Comparison of ENCODE assay signal across 1 cellular context in the genomic region with DNA sequence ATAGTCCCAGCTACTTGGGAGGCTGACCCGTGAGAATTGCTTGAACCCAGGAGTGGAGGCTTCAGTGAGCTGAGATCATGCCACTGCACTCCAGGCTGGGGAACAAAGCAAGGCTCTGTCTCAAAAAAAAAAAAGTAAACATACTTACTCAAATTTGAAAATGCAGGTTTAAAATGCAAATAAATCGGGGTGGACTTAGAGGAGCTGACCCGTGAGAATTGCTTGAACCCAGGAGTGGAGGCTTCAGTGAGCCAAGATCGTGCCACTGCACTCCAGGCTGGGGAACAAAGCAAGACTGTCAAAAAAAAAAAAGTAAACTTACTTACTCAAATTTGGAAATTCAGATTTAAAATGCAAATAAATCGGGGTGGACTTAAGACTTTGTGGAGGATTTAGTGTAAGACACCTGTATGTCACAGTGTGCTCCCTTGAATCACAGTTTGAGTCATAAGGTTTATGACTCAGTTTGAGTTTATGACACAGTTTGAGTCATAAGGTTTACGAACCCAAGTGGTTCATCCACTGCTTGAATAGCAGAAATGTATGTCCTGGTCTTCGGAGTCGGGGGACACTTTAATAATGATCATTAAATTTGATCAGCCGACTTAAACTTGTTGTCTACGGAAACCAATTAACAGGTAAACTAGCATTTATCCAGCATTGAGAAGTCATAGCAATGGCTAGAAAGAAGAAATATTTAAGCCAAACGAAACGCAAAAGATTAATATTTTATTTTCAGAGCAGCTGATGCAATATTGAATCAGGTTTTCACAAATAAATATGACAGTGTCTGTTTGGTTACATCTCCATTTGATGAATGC.
TF ChIP-seq lines count a peak whose summit lies in the region.

No MANE protein-coding gene starts in this region.

TF ChIP-seq in HepG2, 621 proteins besides CTCF, POLR2A, EP300 and RAD21:
- TF ChIP-seq ZNF101 (CRISPR knock-in tag; IDR thresholded peaks at IDR 0.05; ENCODE audit: borderline replicate concordance, low read depth) (no peak), CREB1 (IDR thresholded peaks at IDR 0.05) (peak; percentile 65; the same call in 1 of the 2 replicates), CREB1 (CRISPR knock-in tag; IDR thresholded peaks at IDR 0.05) (peak; percentile 20; the same call in 1 of the 2 replicates), BRD4 (CRISPR knock-in tag; IDR thresholded peaks at IDR 0.05) (no peak), ZC3H4 (CRISPR knock-in tag; IDR thresholded peaks at IDR 0.05; ENCODE audit: borderline replicate concordance) (no peak), FOSL2 (CRISPR knock-in tag; IDR thresholded peaks at IDR 0.05) (peak; percentile 84), ZNF790 (CRISPR knock-in tag; IDR thresholded peaks at IDR 0.05; ENCODE audit: borderline replicate concordance) (no peak), RNF2 (conservative IDR thresholded peaks at IDR 0.05; ENCODE audit: low read depth) (no peak), ZNF713 (CRISPR knock-in tag; IDR thresholded peaks at IDR 0.05) (no peak), MTF2 (CRISPR knock-in tag; IDR thresholded peaks at IDR 0.05; ENCODE audit: borderline replicate concordance) (no peak), GATAD2A (CRISPR knock-in tag; IDR thresholded peaks at IDR 0.05) (0 out of 2 replicates have a peak, but pooled peaks have one; percentile 6)
- TF ChIP-seq, protein P1, sequence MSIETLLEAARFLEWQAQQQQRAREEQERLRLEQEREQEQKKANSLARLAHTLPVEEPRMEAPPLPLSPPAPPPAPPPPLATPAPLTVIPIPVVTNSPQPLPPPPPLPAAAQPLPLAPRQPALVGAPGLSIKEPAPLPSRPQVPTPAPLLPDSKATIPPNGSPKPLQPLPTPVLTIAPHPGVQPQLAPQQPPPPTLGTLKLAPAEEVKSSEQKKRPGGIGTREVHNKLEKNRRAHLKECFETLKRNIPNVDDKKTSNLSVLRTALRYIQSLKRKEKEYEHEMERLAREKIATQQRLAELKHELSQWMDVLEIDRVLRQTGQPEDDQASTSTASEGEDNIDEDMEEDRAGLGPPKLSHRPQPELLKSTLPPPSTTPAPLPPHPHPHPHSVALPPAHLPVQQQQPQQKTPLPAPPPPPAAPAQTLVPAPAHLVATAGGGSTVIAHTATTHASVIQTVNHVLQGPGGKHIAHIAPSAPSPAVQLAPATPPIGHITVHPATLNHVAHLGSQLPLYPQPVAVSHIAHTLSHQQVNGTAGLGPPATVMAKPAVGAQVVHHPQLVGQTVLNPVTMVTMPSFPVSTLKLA (IDR thresholded peaks at IDR 0.05): no peak
- TF ChIP-seq, protein P2, sequence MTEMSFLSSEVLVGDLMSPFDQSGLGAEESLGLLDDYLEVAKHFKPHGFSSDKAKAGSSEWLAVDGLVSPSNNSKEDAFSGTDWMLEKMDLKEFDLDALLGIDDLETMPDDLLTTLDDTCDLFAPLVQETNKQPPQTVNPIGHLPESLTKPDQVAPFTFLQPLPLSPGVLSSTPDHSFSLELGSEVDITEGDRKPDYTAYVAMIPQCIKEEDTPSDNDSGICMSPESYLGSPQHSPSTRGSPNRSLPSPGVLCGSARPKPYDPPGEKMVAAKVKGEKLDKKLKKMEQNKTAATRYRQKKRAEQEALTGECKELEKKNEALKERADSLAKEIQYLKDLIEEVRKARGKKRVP (CRISPR knock-in tag; IDR thresholded peaks at IDR 0.05): peak in 1 of 2 experiments; percentile 96; a peak in 2 of 4 replicates
- TF ChIP-seq, protein P3, sequence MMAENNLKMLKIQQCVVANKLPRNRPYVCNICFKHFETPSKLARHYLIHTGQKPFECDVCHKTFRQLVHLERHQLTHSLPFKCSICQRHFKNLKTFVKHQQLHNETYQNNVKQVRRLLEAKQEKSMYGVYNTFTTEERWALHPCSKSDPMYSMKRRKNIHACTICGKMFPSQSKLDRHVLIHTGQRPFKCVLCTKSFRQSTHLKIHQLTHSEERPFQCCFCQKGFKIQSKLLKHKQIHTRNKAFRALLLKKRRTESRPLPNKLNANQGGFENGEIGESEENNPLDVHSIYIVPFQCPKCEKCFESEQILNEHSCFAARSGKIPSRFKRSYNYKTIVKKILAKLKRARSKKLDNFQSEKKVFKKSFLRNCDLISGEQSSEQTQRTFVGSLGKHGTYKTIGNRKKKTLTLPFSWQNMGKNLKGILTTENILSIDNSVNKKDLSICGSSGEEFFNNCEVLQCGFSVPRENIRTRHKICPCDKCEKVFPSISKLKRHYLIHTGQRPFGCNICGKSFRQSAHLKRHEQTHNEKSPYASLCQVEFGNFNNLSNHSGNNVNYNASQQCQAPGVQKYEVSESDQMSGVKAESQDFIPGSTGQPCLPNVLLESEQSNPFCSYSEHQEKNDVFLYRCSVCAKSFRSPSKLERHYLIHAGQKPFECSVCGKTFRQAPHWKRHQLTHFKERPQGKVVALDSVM (CRISPR knock-in tag; IDR thresholded peaks at IDR 0.05): 0 out of 2 replicates have a peak, but pooled peaks have one; percentile 19
- TF ChIP-seq, protein P4, sequence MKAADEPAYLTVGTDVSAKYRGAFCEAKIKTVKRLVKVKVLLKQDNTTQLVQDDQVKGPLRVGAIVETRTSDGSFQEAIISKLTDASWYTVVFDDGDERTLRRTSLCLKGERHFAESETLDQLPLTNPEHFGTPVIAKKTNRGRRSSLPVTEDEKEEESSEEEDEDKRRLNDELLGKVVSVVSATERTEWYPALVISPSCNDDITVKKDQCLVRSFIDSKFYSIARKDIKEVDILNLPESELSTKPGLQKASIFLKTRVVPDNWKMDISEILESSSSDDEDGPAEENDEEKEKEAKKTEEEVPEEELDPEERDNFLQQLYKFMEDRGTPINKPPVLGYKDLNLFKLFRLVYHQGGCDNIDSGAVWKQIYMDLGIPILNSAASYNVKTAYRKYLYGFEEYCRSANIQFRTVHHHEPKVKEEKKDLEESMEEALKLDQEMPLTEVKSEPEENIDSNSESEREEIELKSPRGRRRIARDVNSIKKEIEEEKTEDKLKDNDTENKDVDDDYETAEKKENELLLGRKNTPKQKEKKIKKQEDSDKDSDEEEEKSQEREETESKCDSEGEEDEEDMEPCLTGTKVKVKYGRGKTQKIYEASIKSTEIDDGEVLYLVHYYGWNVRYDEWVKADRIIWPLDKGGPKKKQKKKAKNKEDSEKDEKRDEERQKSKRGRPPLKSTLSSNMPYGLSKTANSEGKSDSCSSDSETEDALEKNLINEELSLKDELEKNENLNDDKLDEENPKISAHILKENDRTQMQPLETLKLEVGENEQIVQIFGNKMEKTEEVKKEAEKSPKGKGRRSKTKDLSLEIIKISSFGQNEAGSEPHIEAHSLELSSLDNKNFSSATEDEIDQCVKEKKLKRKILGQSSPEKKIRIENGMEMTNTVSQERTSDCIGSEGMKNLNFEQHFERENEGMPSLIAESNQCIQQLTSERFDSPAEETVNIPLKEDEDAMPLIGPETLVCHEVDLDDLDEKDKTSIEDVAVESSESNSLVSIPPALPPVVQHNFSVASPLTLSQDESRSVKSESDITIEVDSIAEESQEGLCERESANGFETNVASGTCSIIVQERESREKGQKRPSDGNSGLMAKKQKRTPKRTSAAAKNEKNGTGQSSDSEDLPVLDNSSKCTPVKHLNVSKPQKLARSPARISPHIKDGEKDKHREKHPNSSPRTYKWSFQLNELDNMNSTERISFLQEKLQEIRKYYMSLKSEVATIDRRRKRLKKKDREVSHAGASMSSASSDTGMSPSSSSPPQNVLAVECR (CRISPR knock-in tag; IDR thresholded peaks at IDR 0.05; ENCODE audit: borderline replicate concordance): no peak
- TF ChIP-seq, protein P5, sequence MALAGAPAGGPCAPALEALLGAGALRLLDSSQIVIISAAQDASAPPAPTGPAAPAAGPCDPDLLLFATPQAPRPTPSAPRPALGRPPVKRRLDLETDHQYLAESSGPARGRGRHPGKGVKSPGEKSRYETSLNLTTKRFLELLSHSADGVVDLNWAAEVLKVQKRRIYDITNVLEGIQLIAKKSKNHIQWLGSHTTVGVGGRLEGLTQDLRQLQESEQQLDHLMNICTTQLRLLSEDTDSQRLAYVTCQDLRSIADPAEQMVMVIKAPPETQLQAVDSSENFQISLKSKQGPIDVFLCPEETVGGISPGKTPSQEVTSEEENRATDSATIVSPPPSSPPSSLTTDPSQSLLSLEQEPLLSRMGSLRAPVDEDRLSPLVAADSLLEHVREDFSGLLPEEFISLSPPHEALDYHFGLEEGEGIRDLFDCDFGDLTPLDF (CRISPR knock-in tag; IDR thresholded peaks at IDR 0.05): no peak
